36 cellular contexts compared by ENCODE assay signal in genomic region chr17:82812601-82813000, GRCh38. TPM values are rescaled to one million over a fixed set of nuclear protein-coding genes. Genes with fewer than 3 reads are reported as not detected.
"Had no signal": no experiment of that assay in that cellular context is flagged by ENCODE, and none has a peak within 500 bp of the region (broad histone marks: within the 10 kb centered on the region; RNA-seq: fewer than 3 reads in every experiment).

No MANE protein-coding gene starts in this region.

- ATAC-seq: activated CD8-positive, alpha-beta T cell treated with anti-CD3 and anti-CD28 coated beads for 36 hours; activated naive CD4-positive, alpha-beta T cell treated with anti-CD3 and anti-CD28 coated beads, Interleukin-2, amount 50 U/mL, for 72 hours; body of pancreas had no signal

- H3K27ac ChIP-seq: adrenal gland, body of pancreas, brain microvascular endothelial cell, breast epithelium, VCaP had no signal

- FAIRE-seq: astrocyte, TTC549 had no signal

- H3K9me3 Mint-ChIP-seq: activated B cell treated with CpG ODN at 0.5 μM for 24 hours; activated CD4-positive, alpha-beta memory T cell treated with anti-CD3 and anti-CD28 coated beads for 36 hours; activated CD8-positive, alpha-beta T cell treated with anti-CD3 and anti-CD28 coated beads for 36 hours; activated naive CD4-positive, alpha-beta T cell treated with anti-CD3 and anti-CD28 coated beads for 36 hours; activated naive CD4-positive, alpha-beta T cell treated with anti-CD3 and anti-CD28 coated beads, Interleukin-2, amount 50 U/mL, for 72 hours; activated naive CD8-positive, alpha-beta T cell treated with anti-CD3 and anti-CD28 coated beads for 36 hours; activated T-cell treated with anti-CD3 and anti-CD28 coated beads, Interleukin-2, amount 50 U/mL, for 24 hours; T-helper 1 cell treated with Interleukin-12 subunit alpha and Interleukin-12 subunit beta and Interleukin-4 antibody, amounts not matched to agents 30 μg/mL and 1 μg/mL, for 36 hours; T-helper 2 cell treated with Interferon-gamma antibody and Interleukin-4, amounts not matched to agents 5 μg/mL and 100 μg/mL, for 36 hours had no signal

- H3K4me3 Mint-ChIP-seq: activated B cell treated with CpG ODN at 0.5 μM for 24 hours; activated CD4-positive, alpha-beta memory T cell treated with anti-CD3 and anti-CD28 coated beads for 36 hours; activated CD8-positive, alpha-beta T cell treated with anti-CD3 and anti-CD28 coated beads for 36 hours; activated naive CD4-positive, alpha-beta T cell treated with anti-CD3 and anti-CD28 coated beads for 36 hours; activated naive CD8-positive, alpha-beta T cell treated with anti-CD3 and anti-CD28 coated beads for 36 hours; activated T-cell treated with anti-CD3 and anti-CD28 coated beads, Interleukin-2, amount 50 U/mL, for 24 hours; T-helper 1 cell treated with Interleukin-12 subunit alpha and Interleukin-12 subunit beta and Interleukin-4 antibody, amounts not matched to agents 30 μg/mL and 1 μg/mL, for 36 hours; T-helper 2 cell treated with Interferon-gamma antibody and Interleukin-4, amounts not matched to agents 5 μg/mL and 100 μg/mL, for 36 hours had no signal

- H3K27me3 Mint-ChIP-seq: activated B cell treated with CpG ODN at 0.5 μM for 24 hours; activated CD4-positive, alpha-beta memory T cell treated with anti-CD3 and anti-CD28 coated beads for 36 hours; activated CD8-positive, alpha-beta T cell treated with anti-CD3 and anti-CD28 coated beads for 36 hours; activated naive CD8-positive, alpha-beta T cell treated with anti-CD3 and anti-CD28 coated beads for 36 hours; activated T-cell treated with anti-CD3 and anti-CD28 coated beads, Interleukin-2, amount 50 U/mL, for 24 hours had no signal

- H3K4me3 ChIP-seq: adrenal gland, body of pancreas, breast epithelium had no signal

- H3K36me3 ChIP-seq: brain microvascular endothelial cell, breast epithelium had no signal

- H3K27me3 ChIP-seq: adrenal gland, body of pancreas, brain microvascular endothelial cell, breast epithelium had no signal

- H3K27ac Mint-ChIP-seq: activated B cell treated with CpG ODN at 0.5 μM for 24 hours; activated CD4-positive, alpha-beta memory T cell treated with anti-CD3 and anti-CD28 coated beads for 36 hours; activated CD8-positive, alpha-beta T cell treated with anti-CD3 and anti-CD28 coated beads for 36 hours; activated naive CD4-positive, alpha-beta T cell treated with anti-CD3 and anti-CD28 coated beads for 36 hours; activated naive CD4-positive, alpha-beta T cell treated with anti-CD3 and anti-CD28 coated beads, Interleukin-2, amount 50 U/mL, for 72 hours; activated naive CD8-positive, alpha-beta T cell treated with anti-CD3 and anti-CD28 coated beads for 36 hours; T-helper 1 cell treated with Interleukin-12 subunit alpha and Interleukin-12 subunit beta and Interleukin-4 antibody, amounts not matched to agents 30 μg/mL and 1 μg/mL, for 36 hours; T-helper 2 cell treated with Interferon-gamma antibody and Interleukin-4, amounts not matched to agents 5 μg/mL and 100 μg/mL, for 36 hours had no signal

- H3K4me1 ChIP-seq: adrenal gland, body of pancreas, breast epithelium had no signal

- H3K9me3 ChIP-seq: adrenal gland, body of pancreas, breast epithelium had no signal

- DNase-seq: activated B cell treated with CpG ODN at 0.5 μM for 24 hours; activated CD4-positive, alpha-beta memory T cell treated with anti-CD3 and anti-CD28 coated beads for 36 hours; activated CD4-positive, alpha-beta T cell treated with anti-CD3 and anti-CD28 coated beads for 4 hours; activated CD4-positive, alpha-beta T cell treated with anti-CD3 and anti-CD28 coated beads, Interleukin-2, amount 50 U/mL, for 1 hour; activated CD4-positive, alpha-beta T cell treated with anti-CD3 and anti-CD28 coated beads, Interleukin-2, amount 50 U/mL, for 4 hours; activated CD4-positive, CD25-positive, alpha-beta regulatory T cell treated with anti-CD3 and anti-CD28 coated beads, Interleukin-2, amount 50 U/mL, for 72 hours; activated CD8-positive, alpha-beta memory T cell treated with anti-CD3 and anti-CD28 coated beads, Interleukin-2, amount 50 U/mL, for 4 hours; activated CD8-positive, alpha-beta T cell treated with anti-CD3 and anti-CD28 coated beads for 36 hours; activated effector memory CD4-positive, alpha-beta T cell treated with anti-CD3 and anti-CD28 coated beads, Interleukin-2, amount 50 U/mL, for 16 hours; activated gamma-delta T cell treated with Interleukin-2 at 50 U/mL for 16 hours; activated naive CD4-positive, alpha-beta T cell; activated naive CD4-positive, alpha-beta T cell treated with anti-CD3 and anti-CD28 coated beads for 36 hours; activated naive CD4-positive, alpha-beta T cell treated with anti-CD3 and anti-CD28 coated beads, Interleukin-2, amount 50 U/mL, for 16 hours; activated naive CD8-positive, alpha-beta T cell treated with anti-CD3 and anti-CD28 coated beads for 36 hours; activated T-cell treated with anti-CD3 and anti-CD28 coated beads, Interleukin-2, amount 50 U/mL, for 24 hours; activated T-cell treated with anti-CD3 and anti-CD28 coated beads, Interleukin-2, amount 50 U/mL, for 48 hours; adrenal gland; amniotic stem cell; aorta; body of pancreas; brain microvascular endothelial cell; central memory CD4-positive, alpha-beta T cell; cerebellar nuclear complex; T-helper 1 cell; T-helper 2 cell; T-helper 9 cell had no signal

RNA-seq across cellular contexts. Expression of gene ZNF750, which starts 27.2 kb away (rescaled TPM):
- total RNA-seq: activated B cell treated with CpG ODN at 0.5 μM for 24 hours; activated CD4-positive, alpha-beta memory T cell treated with anti-CD3 and anti-CD28 coated beads for 36 hours; activated CD8-positive, alpha-beta memory T cell treated with anti-CD3 and anti-CD28 coated beads for 36 hours; activated CD8-positive, alpha-beta T cell treated with anti-CD3 and anti-CD28 coated beads for 36 hours; activated naive CD4-positive, alpha-beta T cell treated with anti-CD3 and anti-CD28 coated beads for 36 hours; activated naive CD4-positive, alpha-beta T cell treated with anti-CD3 and anti-CD28 coated beads, Interleukin-2, amount 50 U/mL, for 72 hours; activated naive CD8-positive, alpha-beta T cell treated with anti-CD3 and anti-CD28 coated beads for 36 hours; body of pancreas; cardiac septum; chondrocyte had no signal
